Comparison of ENCODE assay signal across 11 cellular contexts in the genomic region with DNA sequence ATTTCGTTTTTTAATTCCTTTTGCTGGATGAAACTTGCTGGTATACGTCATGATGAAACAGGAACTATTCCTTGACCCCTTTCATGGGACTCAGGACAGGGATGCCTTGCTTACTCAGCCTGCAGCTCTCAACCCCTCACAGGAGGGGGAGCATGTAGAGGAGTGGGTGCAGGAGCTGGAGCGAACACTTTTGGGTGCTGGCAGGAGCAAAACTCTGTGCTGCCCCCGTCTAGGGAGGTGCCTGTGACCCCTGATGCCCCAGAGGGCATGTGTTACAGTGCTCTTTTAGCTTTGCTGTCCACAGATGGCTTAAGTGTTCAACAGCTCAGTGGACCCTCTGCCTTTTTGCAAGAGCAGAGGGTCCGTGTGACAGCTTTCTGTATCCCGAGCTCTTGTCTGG. TPM values are rescaled to one million over a fixed set of nuclear protein-coding genes. Genes with fewer than 3 reads are reported as not detected.
"Had no signal": no experiment of that assay in that cellular context is flagged by ENCODE, and none has a peak within 500 bp of the region (broad histone marks: within the 10 kb centered on the region; RNA-seq: fewer than 3 reads in every experiment).

No MANE protein-coding gene starts in this region.

- H3K27ac Mint-ChIP-seq: GM23338, H9, HFFc6 had no signal

- H3K9ac ChIP-seq: GM23248 had no signal

- H3K4me3 ChIP-seq: GM23248, GM23338, HAP-1 had no signal

- DNase-seq: GM23248, GOT3, H7, H9, HCEC 1CT, HFFc6 had no signal

- H3K9me3 ChIP-seq: HAP-1 had no signal

- H2AFZ ChIP-seq: GM23248, GM23338 had no signal

- H3K4me2 ChIP-seq: GM23338 had no signal

- H3K4me1 ChIP-seq: HAP-1 had no signal

- ATAC-seq: GM23338, HCT116 had no signal

- FAIRE-seq: H1, H54 had no signal

- H3K27ac ChIP-seq: GM23248 had no signal

- H3K36me3 ChIP-seq: HAP-1 had no signal

- H3K4me1 Mint-ChIP-seq: GM23338, H9 had no signal

- H3K4me3 Mint-ChIP-seq: GM23338, H9, HFFc6 had no signal

RNA-seq across cellular contexts. Expression of a gene that starts 56.8 kb away (rescaled TPM):
- total RNA-seq: GM23248, HFFc6 had no signal
- polyA plus RNA-seq: GM23248, GM23338 had no signal
